1 cellular context compared by ENCODE assay signal in the genomic region with DNA sequence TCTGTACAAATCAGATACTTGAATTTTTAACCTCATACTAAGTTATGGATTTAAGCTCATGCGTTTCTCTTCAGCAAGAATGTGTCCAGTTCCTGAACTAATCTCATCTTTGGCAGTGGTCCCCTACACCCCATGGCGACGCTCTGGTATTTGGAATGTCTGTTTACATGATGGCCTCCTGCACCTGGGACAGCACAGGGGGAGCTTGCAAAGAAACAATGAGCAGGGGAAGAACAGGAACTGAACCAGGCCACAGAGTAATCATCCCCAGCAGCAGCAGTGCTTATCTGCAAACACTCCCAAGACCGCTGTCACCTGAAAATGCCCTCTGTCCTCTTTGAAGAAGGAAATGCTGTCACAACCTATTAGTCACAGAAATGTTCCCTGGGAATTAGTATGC.
TF ChIP-seq lines count a peak whose summit lies in the region.

No MANE protein-coding gene starts in this region.

TF ChIP-seq in H1, 55 proteins besides CTCF, POLR2A, EP300 and RAD21:
- TF ChIP-seq TCF12 (IDR thresholded peaks at IDR 0.05; ENCODE audit: low read depth, low read length) (peak; percentile 93), NANOG (IDR thresholded peaks at IDR 0.05; ENCODE audit: insufficient read depth, low read depth, low read length, poor library complexity, severe bottlenecking) (peak; percentile 25), HDAC2 (IDR thresholded peaks at IDR 0.05; ENCODE audit: borderline replicate concordance in 1 of 2, low read depth in 2 of 2, low read length in 2 of 2) (peak in 1 of 2 experiments; percentile 42; a peak in 1 of 4 replicates), TEAD4 (IDR thresholded peaks at IDR 0.05; ENCODE audit: low read depth, low read length) (peak; percentile 64), JUND (IDR thresholded peaks at IDR 0.05; ENCODE audit: low read length) (no peak), YY1 (IDR thresholded peaks at IDR 0.05; ENCODE audit: low read depth, low read length) (peak; percentile 80)
- TF ChIP-seq, protein P1, sequence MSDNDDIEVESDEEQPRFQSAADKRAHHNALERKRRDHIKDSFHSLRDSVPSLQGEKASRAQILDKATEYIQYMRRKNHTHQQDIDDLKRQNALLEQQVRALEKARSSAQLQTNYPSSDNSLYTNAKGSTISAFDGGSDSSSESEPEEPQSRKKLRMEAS (IDR thresholded peaks at IDR 0.05), result no peak
